In the genomic region with DNA sequence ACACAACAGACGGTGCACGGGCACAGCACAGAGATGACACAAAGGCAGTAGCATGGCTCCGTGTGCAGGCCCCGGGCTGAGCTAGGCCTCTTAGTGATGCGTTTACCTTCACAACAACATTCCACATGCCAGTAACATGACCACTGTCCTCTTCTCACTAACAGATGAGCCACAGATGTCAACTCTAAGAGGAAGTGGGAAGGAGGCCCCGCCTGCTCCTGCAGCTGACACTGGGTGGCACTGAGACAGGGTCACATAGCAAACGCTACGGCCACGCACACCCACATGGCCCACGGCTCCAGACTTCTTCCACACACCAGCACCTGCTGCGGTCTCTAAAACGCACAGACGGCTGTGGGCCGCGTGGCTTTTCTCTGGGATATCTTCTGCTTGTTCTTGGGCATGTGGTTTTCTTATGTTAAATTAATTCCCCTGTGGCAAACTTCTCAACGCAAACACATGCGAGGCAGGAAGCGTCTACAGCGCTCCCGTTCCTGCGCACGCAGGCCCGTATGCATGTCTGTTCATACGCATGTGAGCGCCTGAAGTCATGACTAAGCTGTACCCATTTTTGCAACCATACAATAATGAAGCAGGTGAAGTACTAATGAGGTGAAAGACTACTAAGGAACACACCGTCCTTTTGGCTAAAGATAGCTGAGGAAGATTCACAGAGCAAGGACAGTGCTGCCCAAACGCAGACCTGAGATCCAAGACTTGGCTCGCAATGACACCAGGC, we compare ENCODE assay signal across 9 cellular contexts. TPM values are rescaled to one million over a fixed set of nuclear protein-coding genes. Genes with fewer than 3 reads are reported as not detected.
A peak's percentile ranks its signal among the peaks of the same experiment; 100 is the strongest.
DNase-seq lines count a peak whose midpoint lies in the region; ATAC-seq and TF ChIP-seq lines count a peak whose summit lies in the region.
"Had no signal": no experiment of that assay in that cellular context is flagged by ENCODE, and none has a peak within 500 bp of the region (broad histone marks: within the 10 kb centered on the region; RNA-seq: fewer than 3 reads in every experiment).

No MANE protein-coding gene starts in this region.

- no peaks in the 10 kb centered on the region for H3K36me3 Mint-ChIP-seq in activated naive CD4-positive, alpha-beta T cell treated with anti-CD3 and anti-CD28 coated beads, Interleukin-2, amount 10 ng/mL, durations not matched to agents 7 days and 5 days

- no peak for TF ChIP-seq POLR2A in prostate gland (IDR thresholded peaks at IDR 0.05)

- H3K27me3 ChIP-seq in psoas muscle (ENCODE audit: insufficient read depth in 3 of 3, low read length in 2 of 3) (no peaks in the 10 kb centered on the region), prostate gland (replicated peaks; ENCODE audit: insufficient read depth) (no peaks in the 10 kb centered on the region)

- ATAC-seq in activated CD4-positive, CD25-positive, alpha-beta regulatory T cell treated with anti-CD3 and anti-CD28 coated beads, Interleukin-2, amount 50 U/mL, for 24 hours = peak; percentile 43 to 52
- ATAC-seq in psoas muscle = peak; percentile 88 to 97 (median 90)

- 32 to 51% (median 40%) methylated on average over 28 of the region's 28 CpGs for WGBS in psoas muscle, 3 donors
- WGBS in prostate gland = 77% methylated on average over 28 of the region's 28 CpGs

- TF ChIP-seq CTCF in psoas muscle (IDR thresholded peaks at IDR 0.05) = no peak
- TF ChIP-seq CTCF in prostate gland (IDR thresholded peaks at IDR 0.05) = no peak

- H3K4me1 ChIP-seq in psoas muscle (peaks cover 17% of the 10 kb centered on the region), prostate gland (replicated peaks) (peaks cover 12% of the 10 kb centered on the region)

- H3K36me3 ChIP-seq in psoas muscle (ENCODE audit: insufficient read depth in 1 of 2, low read depth in 1 of 2) (peaks cover 10 to 93% of the 10 kb centered on the region in 2 donors), prostate gland (peaks cover 7 to 49% of the 10 kb centered on the region in 2 donors)

- H3K27ac ChIP-seq in psoas muscle (peak overlapping the region; percentile 93), prostate gland (peak overlapping the region in 1 of 2 donors; percentile 2)
- H3K27ac ChIP-seq: thoracic aorta had no signal

- H3K27me3 Mint-ChIP-seq in activated naive CD4-positive, alpha-beta T cell treated with anti-CD3 and anti-CD28 coated beads, Interleukin-2, amount 10 ng/mL, durations not matched to agents 7 days and 5 days = peaks cover 4% of the 10 kb centered on the region

- peaks cover 31% of the 10 kb centered on the region for H3K4me1 Mint-ChIP-seq in activated naive CD4-positive, alpha-beta T cell treated with anti-CD3 and anti-CD28 coated beads, Interleukin-2, amount 10 ng/mL, durations not matched to agents 7 days and 5 days

- intact Hi-C loops in psoas muscle (cut with DNase I) = no loop called here
- intact Hi-C loops in prostate gland (cut with DNase I) = no loop called here

- no peak for DNase-seq in activated CD4-positive, CD25-positive, alpha-beta regulatory T cell (lab: John Stamatoyannopoulos, UW)
- DNase-seq in LHCN-M2 (ENCODE audit: low read depth) (peak; percentile 42), psoas muscle (peak; percentile 63 to 85), GM19240 (ENCODE audit: insufficient read length, low spot score) (no peak), prostate gland (ENCODE audit: low spot score) (no peak), glomerular visceral epithelial cell (ENCODE audit: extremely low spot score) (no peak)
- DNase-seq in activated naive CD4-positive, alpha-beta T cell treated with anti-CD3 and anti-CD28 coated beads, Interleukin-2, amount 10 ng/mL, durations not matched to agents 7 days and 5 days = peak; percentile 74

- H3K4me3 ChIP-seq in psoas muscle (no peak overlapping the region), prostate gland (no peak overlapping the region)
- H3K4me3 ChIP-seq: thoracic aorta had no signal

- H3K27ac Mint-ChIP-seq in activated naive CD4-positive, alpha-beta T cell treated with anti-CD3 and anti-CD28 coated beads, Interleukin-2, amount 10 ng/mL, durations not matched to agents 7 days and 5 days = peak overlapping the region; percentile 77

- H3K4me3 Mint-ChIP-seq in activated naive CD4-positive, alpha-beta T cell treated with anti-CD3 and anti-CD28 coated beads, Interleukin-2, amount 10 ng/mL, durations not matched to agents 7 days and 5 days = no peak overlapping the region

- no peaks in the 10 kb centered on the region for H3K9me3 Mint-ChIP-seq in activated naive CD4-positive, alpha-beta T cell treated with anti-CD3 and anti-CD28 coated beads, Interleukin-2, amount 10 ng/mL, durations not matched to agents 7 days and 5 days

- CTCF ChIA-PET in activated naive CD4-positive, alpha-beta T cell treated with anti-CD3 and anti-CD28 coated beads, Interleukin-2, amount 10 ng/mL, durations not matched to agents 7 days and 5 days (lab: Charles Lee) = no interaction called here

- H3K9me3 ChIP-seq in psoas muscle = no peaks in the 10 kb centered on the region
- no peaks in the 10 kb centered on the region for H3K9me3 ChIP-seq in prostate gland
- H3K9me3 ChIP-seq: thoracic aorta had no signal

RNA-seq across cellular contexts. Expression of gene AMN, which starts 26.8 kb away (rescaled TPM):
- total RNA-seq in LHCN-M2 (2014; rRNA removed) (not detected in 2 replicates), psoas muscle (not detected), prostate gland (1 to 10 TPM in 1 of 2 donors, under 1 TPM in 1; 0.91 to 1.6 TPM)
- polyA plus RNA-seq in LHCN-M2 (2012) = not detected
- under 1 TPM; 0.18 to 0.19 (median 0.18) TPM for polyA plus RNA-seq in psoas muscle

Comparison
In these comparisons a context has a peak if more than half of its experiments do, and no peak if none do; other contexts are left out.
1. DNase-seq: peak in LHCN-M2 (single experiment), activated naive CD4-positive, alpha-beta T cell treated with anti-CD3 and anti-CD28 coated beads, Interleukin-2, amount 10 ng/mL, durations not matched to agents 7 days and 5 days (single experiment) and psoas muscle (2 of 2); none in activated CD4-positive, CD25-positive, alpha-beta regulatory T cell (0 of 4), GM19240 (single experiment), prostate gland (single experiment) and glomerular visceral epithelial cell (single experiment).